2 cellular contexts compared by ENCODE assay signal in the genomic region with DNA sequence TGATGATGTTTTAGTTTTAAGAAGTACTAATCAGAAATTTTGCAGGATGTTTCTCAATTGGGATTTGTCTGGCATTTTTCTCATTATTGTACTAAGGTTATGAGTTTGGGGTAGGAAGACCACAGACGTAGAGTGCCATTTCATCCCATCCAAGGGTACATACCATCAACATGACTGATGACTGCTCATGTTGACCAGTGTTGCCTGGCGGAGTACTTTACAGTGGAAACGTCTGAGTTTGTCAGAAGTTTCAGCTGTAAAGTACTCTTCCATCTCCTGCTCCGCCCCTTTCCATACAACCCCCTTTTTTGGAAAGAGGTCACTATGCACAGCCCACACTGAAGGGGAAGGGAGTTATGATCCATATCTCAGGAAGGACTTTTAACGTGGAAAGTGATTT.
TF ChIP-seq lines count a peak whose summit lies in the region.

No MANE protein-coding gene starts in this region.

TF ChIP-seq in WTC11, 78 proteins besides CTCF, POLR2A, EP300 and RAD21 (continues in another document):
- TF ChIP-seq, protein P1, sequence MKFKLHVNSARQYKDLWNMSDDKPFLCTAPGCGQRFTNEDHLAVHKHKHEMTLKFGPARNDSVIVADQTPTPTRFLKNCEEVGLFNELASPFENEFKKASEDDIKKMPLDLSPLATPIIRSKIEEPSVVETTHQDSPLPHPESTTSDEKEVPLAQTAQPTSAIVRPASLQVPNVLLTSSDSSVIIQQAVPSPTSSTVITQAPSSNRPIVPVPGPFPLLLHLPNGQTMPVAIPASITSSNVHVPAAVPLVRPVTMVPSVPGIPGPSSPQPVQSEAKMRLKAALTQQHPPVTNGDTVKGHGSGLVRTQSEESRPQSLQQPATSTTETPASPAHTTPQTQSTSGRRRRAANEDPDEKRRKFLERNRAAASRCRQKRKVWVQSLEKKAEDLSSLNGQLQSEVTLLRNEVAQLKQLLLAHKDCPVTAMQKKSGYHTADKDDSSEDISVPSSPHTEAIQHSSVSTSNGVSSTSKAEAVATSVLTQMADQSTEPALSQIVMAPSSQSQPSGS (CRISPR knock-in tag; IDR thresholded peaks at IDR 0.05; ENCODE audit: borderline replicate concordance, low read depth): no peak
- TF ChIP-seq TP53 (CRISPR knock-in tag; IDR thresholded peaks at IDR 0.05) (no peak), CREM (CRISPR knock-in tag; IDR thresholded peaks at IDR 0.05) (no peak), MXD4 (CRISPR knock-in tag; IDR thresholded peaks at IDR 0.05; ENCODE audit: borderline replicate concordance) (no peak), TEAD1 (CRISPR knock-in tag; IDR thresholded peaks at IDR 0.05) (no peak), SMAD3 (CRISPR knock-in tag; IDR thresholded peaks at IDR 0.05; ENCODE audit: borderline replicate concordance) (no peak), NR1H2 (CRISPR knock-in tag; IDR thresholded peaks at IDR 0.05) (no peak), FOXJ3 (CRISPR knock-in tag; IDR thresholded peaks at IDR 0.05; ENCODE audit: borderline replicate concordance) (no peak), HMGA2 (CRISPR knock-in tag; IDR thresholded peaks at IDR 0.05) (no peak)
- TF ChIP-seq, protein P2, sequence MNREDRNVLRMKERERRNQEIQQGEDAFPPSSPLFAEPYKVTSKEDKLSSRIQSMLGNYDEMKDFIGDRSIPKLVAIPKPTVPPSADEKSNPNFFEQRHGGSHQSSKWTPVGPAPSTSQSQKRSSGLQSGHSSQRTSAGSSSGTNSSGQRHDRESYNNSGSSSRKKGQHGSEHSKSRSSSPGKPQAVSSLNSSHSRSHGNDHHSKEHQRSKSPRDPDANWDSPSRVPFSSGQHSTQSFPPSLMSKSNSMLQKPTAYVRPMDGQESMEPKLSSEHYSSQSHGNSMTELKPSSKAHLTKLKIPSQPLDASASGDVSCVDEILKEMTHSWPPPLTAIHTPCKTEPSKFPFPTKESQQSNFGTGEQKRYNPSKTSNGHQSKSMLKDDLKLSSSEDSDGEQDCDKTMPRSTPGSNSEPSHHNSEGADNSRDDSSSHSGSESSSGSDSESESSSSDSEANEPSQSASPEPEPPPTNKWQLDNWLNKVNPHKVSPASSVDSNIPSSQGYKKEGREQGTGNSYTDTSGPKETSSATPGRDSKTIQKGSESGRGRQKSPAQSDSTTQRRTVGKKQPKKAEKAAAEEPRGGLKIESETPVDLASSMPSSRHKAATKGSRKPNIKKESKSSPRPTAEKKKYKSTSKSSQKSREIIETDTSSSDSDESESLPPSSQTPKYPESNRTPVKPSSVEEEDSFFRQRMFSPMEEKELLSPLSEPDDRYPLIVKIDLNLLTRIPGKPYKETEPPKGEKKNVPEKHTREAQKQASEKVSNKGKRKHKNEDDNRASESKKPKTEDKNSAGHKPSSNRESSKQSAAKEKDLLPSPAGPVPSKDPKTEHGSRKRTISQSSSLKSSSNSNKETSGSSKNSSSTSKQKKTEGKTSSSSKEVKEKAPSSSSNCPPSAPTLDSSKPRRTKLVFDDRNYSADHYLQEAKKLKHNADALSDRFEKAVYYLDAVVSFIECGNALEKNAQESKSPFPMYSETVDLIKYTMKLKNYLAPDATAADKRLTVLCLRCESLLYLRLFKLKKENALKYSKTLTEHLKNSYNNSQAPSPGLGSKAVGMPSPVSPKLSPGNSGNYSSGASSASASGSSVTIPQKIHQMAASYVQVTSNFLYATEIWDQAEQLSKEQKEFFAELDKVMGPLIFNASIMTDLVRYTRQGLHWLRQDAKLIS (CRISPR knock-in tag; IDR thresholded peaks at IDR 0.05; ENCODE audit: borderline replicate concordance): no peak
- TF ChIP-seq, protein P3, sequence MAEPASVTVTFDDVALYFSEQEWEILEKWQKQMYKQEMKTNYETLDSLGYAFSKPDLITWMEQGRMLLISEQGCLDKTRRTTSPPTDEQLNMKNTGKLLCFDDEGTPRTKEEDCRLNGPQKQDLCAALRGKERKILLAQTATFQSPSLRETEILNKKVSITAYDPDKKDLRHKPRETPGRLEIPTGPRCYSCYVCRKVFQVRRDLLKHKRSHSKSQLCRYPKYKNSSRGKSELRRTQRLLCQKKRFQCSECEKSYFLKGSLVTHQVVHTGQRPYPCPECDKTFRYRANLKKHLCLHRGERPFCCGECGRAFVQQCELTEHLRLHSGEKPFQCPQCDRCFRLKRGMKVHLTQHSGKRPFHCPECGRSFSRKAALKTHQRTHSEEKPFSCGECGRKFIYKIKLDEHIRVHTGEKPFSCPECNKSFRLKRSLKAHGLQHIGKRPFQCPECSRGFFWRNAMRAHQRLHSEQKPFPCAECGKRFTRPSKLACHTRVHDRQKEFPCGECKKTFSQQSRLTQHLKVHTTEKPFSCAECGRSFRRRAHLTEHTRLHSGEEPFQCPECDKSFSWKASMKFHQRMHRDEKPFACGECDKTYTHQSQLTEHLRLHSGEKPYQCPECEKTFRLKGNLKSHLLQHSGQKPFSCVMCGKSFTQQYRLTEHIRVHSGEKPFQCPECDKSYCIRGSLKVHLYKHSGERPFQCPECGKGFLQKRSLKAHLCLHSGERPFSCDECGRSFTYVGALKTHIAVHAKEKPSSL (CRISPR knock-in tag; conservative IDR thresholded peaks at IDR 0.05): no peak
- TF ChIP-seq, protein P4, sequence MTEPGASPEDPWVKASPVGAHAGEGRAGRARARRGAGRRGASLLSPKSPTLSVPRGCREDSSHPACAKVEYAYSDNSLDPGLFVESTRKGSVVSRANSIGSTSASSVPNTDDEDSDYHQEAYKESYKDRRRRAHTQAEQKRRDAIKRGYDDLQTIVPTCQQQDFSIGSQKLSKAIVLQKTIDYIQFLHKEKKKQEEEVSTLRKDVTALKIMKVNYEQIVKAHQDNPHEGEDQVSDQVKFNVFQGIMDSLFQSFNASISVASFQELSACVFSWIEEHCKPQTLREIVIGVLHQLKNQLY (CRISPR knock-in tag; IDR thresholded peaks at IDR 0.05): no peak
- TF ChIP-seq, protein P5, sequence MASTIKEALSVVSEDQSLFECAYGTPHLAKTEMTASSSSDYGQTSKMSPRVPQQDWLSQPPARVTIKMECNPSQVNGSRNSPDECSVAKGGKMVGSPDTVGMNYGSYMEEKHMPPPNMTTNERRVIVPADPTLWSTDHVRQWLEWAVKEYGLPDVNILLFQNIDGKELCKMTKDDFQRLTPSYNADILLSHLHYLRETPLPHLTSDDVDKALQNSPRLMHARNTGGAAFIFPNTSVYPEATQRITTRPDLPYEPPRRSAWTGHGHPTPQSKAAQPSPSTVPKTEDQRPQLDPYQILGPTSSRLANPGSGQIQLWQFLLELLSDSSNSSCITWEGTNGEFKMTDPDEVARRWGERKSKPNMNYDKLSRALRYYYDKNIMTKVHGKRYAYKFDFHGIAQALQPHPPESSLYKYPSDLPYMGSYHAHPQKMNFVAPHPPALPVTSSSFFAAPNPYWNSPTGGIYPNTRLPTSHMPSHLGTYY (CRISPR knock-in tag; IDR thresholded peaks at IDR 0.05): no peak
- TF ChIP-seq, protein P6, sequence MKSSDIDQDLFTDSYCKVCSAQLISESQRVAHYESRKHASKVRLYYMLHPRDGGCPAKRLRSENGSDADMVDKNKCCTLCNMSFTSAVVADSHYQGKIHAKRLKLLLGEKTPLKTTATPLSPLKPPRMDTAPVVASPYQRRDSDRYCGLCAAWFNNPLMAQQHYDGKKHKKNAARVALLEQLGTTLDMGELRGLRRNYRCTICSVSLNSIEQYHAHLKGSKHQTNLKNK (CRISPR knock-in tag; IDR thresholded peaks at IDR 0.05): no peak

TF ChIP-seq in H1, 55 proteins besides CTCF, POLR2A, EP300 and RAD21 (continued from another document):
- TF ChIP-seq NANOG (IDR thresholded peaks at IDR 0.05; ENCODE audit: insufficient read depth, low read depth, low read length, poor library complexity, severe bottlenecking) (no peak), SP4 (IDR thresholded peaks at IDR 0.05; ENCODE audit: low read length) (no peak), SP2 (IDR thresholded peaks at IDR 0.05; ENCODE audit: low read length) (no peak), NRF1 (IDR thresholded peaks at IDR 0.05; ENCODE audit: low read depth, low read length) (no peak)
- TF ChIP-seq, protein P7, sequence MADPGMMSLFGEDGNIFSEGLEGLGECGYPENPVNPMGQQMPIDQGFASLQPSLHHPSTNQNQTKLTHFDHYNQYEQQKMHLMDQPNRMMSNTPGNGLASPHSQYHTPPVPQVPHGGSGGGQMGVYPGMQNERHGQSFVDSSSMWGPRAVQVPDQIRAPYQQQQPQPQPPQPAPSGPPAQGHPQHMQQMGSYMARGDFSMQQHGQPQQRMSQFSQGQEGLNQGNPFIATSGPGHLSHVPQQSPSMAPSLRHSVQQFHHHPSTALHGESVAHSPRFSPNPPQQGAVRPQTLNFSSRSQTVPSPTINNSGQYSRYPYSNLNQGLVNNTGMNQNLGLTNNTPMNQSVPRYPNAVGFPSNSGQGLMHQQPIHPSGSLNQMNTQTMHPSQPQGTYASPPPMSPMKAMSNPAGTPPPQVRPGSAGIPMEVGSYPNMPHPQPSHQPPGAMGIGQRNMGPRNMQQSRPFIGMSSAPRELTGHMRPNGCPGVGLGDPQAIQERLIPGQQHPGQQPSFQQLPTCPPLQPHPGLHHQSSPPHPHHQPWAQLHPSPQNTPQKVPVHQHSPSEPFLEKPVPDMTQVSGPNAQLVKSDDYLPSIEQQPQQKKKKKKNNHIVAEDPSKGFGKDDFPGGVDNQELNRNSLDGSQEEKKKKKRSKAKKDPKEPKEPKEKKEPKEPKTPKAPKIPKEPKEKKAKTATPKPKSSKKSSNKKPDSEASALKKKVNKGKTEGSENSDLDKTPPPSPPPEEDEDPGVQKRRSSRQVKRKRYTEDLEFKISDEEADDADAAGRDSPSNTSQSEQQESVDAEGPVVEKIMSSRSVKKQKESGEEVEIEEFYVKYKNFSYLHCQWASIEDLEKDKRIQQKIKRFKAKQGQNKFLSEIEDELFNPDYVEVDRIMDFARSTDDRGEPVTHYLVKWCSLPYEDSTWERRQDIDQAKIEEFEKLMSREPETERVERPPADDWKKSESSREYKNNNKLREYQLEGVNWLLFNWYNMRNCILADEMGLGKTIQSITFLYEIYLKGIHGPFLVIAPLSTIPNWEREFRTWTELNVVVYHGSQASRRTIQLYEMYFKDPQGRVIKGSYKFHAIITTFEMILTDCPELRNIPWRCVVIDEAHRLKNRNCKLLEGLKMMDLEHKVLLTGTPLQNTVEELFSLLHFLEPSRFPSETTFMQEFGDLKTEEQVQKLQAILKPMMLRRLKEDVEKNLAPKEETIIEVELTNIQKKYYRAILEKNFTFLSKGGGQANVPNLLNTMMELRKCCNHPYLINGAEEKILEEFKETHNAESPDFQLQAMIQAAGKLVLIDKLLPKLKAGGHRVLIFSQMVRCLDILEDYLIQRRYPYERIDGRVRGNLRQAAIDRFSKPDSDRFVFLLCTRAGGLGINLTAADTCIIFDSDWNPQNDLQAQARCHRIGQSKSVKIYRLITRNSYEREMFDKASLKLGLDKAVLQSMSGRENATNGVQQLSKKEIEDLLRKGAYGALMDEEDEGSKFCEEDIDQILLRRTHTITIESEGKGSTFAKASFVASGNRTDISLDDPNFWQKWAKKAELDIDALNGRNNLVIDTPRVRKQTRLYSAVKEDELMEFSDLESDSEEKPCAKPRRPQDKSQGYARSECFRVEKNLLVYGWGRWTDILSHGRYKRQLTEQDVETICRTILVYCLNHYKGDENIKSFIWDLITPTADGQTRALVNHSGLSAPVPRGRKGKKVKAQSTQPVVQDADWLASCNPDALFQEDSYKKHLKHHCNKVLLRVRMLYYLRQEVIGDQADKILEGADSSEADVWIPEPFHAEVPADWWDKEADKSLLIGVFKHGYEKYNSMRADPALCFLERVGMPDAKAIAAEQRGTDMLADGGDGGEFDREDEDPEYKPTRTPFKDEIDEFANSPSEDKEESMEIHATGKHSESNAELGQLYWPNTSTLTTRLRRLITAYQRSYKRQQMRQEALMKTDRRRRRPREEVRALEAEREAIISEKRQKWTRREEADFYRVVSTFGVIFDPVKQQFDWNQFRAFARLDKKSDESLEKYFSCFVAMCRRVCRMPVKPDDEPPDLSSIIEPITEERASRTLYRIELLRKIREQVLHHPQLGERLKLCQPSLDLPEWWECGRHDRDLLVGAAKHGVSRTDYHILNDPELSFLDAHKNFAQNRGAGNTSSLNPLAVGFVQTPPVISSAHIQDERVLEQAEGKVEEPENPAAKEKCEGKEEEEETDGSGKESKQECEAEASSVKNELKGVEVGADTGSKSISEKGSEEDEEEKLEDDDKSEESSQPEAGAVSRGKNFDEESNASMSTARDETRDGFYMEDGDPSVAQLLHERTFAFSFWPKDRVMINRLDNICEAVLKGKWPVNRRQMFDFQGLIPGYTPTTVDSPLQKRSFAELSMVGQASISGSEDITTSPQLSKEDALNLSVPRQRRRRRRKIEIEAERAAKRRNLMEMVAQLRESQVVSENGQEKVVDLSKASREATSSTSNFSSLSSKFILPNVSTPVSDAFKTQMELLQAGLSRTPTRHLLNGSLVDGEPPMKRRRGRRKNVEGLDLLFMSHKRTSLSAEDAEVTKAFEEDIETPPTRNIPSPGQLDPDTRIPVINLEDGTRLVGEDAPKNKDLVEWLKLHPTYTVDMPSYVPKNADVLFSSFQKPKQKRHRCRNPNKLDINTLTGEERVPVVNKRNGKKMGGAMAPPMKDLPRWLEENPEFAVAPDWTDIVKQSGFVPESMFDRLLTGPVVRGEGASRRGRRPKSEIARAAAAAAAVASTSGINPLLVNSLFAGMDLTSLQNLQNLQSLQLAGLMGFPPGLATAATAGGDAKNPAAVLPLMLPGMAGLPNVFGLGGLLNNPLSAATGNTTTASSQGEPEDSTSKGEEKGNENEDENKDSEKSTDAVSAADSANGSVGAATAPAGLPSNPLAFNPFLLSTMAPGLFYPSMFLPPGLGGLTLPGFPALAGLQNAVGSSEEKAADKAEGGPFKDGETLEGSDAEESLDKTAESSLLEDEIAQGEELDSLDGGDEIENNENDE (IDR thresholded peaks at IDR 0.05; ENCODE audit: insufficient replicate concordance, low read length): no peak
